8 cellular contexts compared by ENCODE assay signal in genomic region chr4:85968945-85969830, GRCh38.
DNase-seq lines count a peak whose midpoint lies in the region; ATAC-seq and TF ChIP-seq lines count a peak whose summit lies in the region.

No MANE protein-coding gene starts in this region.

- POLR2A ChIA-PET in Panc1 (lab: Charles Lee), result interaction anchor here (0.7 kb wide), 1 partner anchor 426 kb away, joined by 3 read pairs; no protein-coding TSS in a partner anchor

- H3K27ac ChIP-seq in Panc1 (ENCODE audit: low read length) (no peak overlapping the region), parathyroid adenoma (no peak overlapping the region)

- no peak overlapping the region for H3K9ac ChIP-seq in parathyroid adenoma

- no peaks in the 10 kb centered on the region for H3K4me1 Mint-ChIP-seq in activated CD8-positive, alpha-beta memory T cell treated with anti-CD3 and anti-CD28 coated beads, Interleukin-2, amount 10 ng/mL, durations not matched to agents 7 days and 5 days

- ATAC-seq in GM18907 (IDR thresholded peaks at IDR 0.05; ENCODE audit: unreplicated experiment) (peak; percentile 58), Panc1 (no peak), GM21825 (IDR thresholded peaks at IDR 0.05; ENCODE audit: unreplicated experiment) (no peak)
- ATAC-seq in activated CD8-positive, alpha-beta memory T cell treated with anti-CD3 and anti-CD28 coated beads, Interleukin-2, amount 10 ng/mL, durations not matched to agents 7 days and 5 days, result no peak

- TF ChIP-seq CTCF in AG10803 (conservative IDR thresholded peaks at IDR 0.05; ENCODE audit: low read length) (peak; percentile 71), Panc1 (IDR thresholded peaks at IDR 0.05) (peak; percentile 47; the same call in 1 of the 2 replicates), parathyroid adenoma (IDR thresholded peaks at IDR 0.05) (peak; percentile 43)

- H3K9me3 Mint-ChIP-seq in activated CD8-positive, alpha-beta memory T cell treated with anti-CD3 and anti-CD28 coated beads, Interleukin-2, amount 10 ng/mL, durations not matched to agents 7 days and 5 days (ENCODE audit: low read depth), result no peaks in the 10 kb centered on the region

- H3K9me3 ChIP-seq in Panc1 (ENCODE audit: control insufficient read depth, insufficient read depth, low read depth, low read length), result no peaks in the 10 kb centered on the region
- H3K9me3 ChIP-seq in parathyroid adenoma (ENCODE audit: control insufficient read depth, low read length), result no peaks in the 10 kb centered on the region

- H3K4me1 ChIP-seq in Panc1 (ENCODE audit: control insufficient read depth, insufficient read depth, low read length) (no peaks in the 10 kb centered on the region; the same call in 1 of the 2 replicates), parathyroid adenoma (no peaks in the 10 kb centered on the region)

- no peak overlapping the region for H3K4me3 Mint-ChIP-seq in activated CD8-positive, alpha-beta memory T cell treated with anti-CD3 and anti-CD28 coated beads, Interleukin-2, amount 10 ng/mL, durations not matched to agents 7 days and 5 days

- H3K36me3 ChIP-seq in Panc1 (ENCODE audit: control insufficient read depth, insufficient read depth, low read length), result no peaks in the 10 kb centered on the region
- no peaks in the 10 kb centered on the region for H3K36me3 ChIP-seq in parathyroid adenoma (ENCODE audit: control insufficient read depth, insufficient read depth, low read length)

- in situ Hi-C loops in Panc1 (cut with HindIII; ENCODE audit: low pct_unique_long_range_greater_than_20kb, low sequenced_read_pairs), result no loop called here

- H3K27me3 ChIP-seq in Panc1 (ENCODE audit: control insufficient read depth, insufficient read depth, low read length), result no peaks in the 10 kb centered on the region
- H3K27me3 ChIP-seq in parathyroid adenoma (ENCODE audit: control insufficient read depth, insufficient read depth, low read length), result no peaks in the 10 kb centered on the region

- intact Hi-C loops in Panc1 (cut with micrococcal nuclease; ENCODE audit: unreplicated experiment), result loop anchor here (2.0 to 10.0 kb wide), 3 partner anchors 142 to 884 kb away; no protein-coding TSS in a partner anchor

- H3K27ac Mint-ChIP-seq in activated CD8-positive, alpha-beta memory T cell treated with anti-CD3 and anti-CD28 coated beads, Interleukin-2, amount 10 ng/mL, durations not matched to agents 7 days and 5 days, result no peak overlapping the region

- no peak overlapping the region for H3K4me2 ChIP-seq in parathyroid adenoma (ENCODE audit: low read length)

- DNase-seq in AG10803 (ENCODE audit: low read depth), result peak; percentile 67
- peak; percentile 17 for DNase-seq in HuH-7.5 (ENCODE audit: low spot score)
- DNase-seq in Panc1 (ENCODE audit: low read depth, low spot score), result no peak
- DNase-seq in fibroblast of gingiva (ENCODE audit: low read depth), result peak; percentile 39
- no peak for DNase-seq in activated CD8-positive, alpha-beta memory T cell treated with anti-CD3 and anti-CD28 coated beads, Interleukin-2, amount 10 ng/mL, durations not matched to agents 7 days and 5 days

- CTCF ChIA-PET in Panc1 (lab: Charles Lee), result interaction anchor here (1.7 kb wide), 1 partner anchor 172 kb away, joined by 8 read pairs; no protein-coding TSS in a partner anchor
- CTCF ChIA-PET in activated CD8-positive, alpha-beta memory T cell treated with anti-CD3 and anti-CD28 coated beads, Interleukin-2, amount 10 ng/mL, durations not matched to agents 7 days and 5 days (lab: Charles Lee), result no interaction called here

- H2AFZ ChIP-seq in parathyroid adenoma, result no peak overlapping the region

- BruUV-seq in Panc1 (replicated peaks; lab: Mats Ljungman, UMichigan), result no TSS peak

- no peak overlapping the region for H3K4me3 ChIP-seq in AG10803 (ENCODE audit: low read length)
- no peak overlapping the region for H3K4me3 ChIP-seq in Panc1 (ENCODE audit: low read depth in 2 of 2, low read length in 2 of 2)
- no peak overlapping the region for H3K4me3 ChIP-seq in parathyroid adenoma (ENCODE audit: low read depth, low read length)

- no peaks in the 10 kb centered on the region for H3K36me3 Mint-ChIP-seq in activated CD8-positive, alpha-beta memory T cell treated with anti-CD3 and anti-CD28 coated beads, Interleukin-2, amount 10 ng/mL, durations not matched to agents 7 days and 5 days

- H3K79me2 ChIP-seq in parathyroid adenoma, result no peaks in the 10 kb centered on the region

- no peaks in the 10 kb centered on the region for H3K27me3 Mint-ChIP-seq in activated CD8-positive, alpha-beta memory T cell treated with anti-CD3 and anti-CD28 coated beads, Interleukin-2, amount 10 ng/mL, durations not matched to agents 7 days and 5 days

Comparison
In these comparisons a context has a peak if more than half of its experiments do, and no peak if none do; other contexts are left out.
1. DNase-seq: peak in AG10803 (single experiment), HuH-7.5 (single experiment) and fibroblast of gingiva (single experiment); none in Panc1 (single experiment) and activated CD8-positive, alpha-beta memory T cell treated with anti-CD3 and anti-CD28 coated beads, Interleukin-2, amount 10 ng/mL, durations not matched to agents 7 days and 5 days (single experiment).
2. Peak in every context shown above with its lines, with median percentiles within 50 percentile points of each other: CTCF ChIP-seq.